ENCODE assay signal across 1 cellular context in the genomic region with DNA sequence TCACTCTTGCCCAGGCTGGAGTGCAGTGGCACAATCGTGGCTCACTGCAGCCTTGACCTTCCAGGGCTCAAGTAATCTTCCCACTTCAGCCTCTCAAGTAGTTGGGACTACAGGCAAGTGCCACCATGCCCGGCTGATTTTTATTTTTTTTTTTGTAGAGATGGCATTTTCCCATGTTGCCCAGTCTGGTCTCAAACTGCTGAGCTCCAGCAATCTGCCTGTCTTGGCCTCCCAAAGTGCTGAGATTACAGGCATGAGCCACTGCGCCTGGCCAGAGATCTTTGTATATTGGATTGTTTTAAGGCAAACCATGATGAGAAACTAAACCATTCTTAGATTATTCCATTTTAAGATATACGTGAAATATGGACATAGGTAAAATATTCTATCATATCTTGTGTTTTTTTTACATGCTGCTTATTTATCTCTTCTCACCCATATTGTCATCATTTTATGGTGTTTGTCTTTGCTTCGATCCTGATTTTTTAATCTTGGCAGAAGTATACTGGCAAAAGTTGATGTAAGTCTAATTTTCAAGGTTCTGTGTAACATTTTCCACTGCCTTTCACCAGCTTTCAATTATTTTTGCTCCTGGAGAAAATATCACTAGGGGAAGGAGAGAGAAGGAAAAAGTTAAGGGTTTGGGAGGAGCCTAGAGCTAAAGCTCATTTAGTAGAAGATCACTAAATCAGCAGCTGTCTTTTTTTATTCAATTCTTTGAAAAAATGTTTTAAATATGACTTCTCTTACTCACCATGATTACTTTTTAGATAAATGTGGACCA.
TF ChIP-seq lines count a peak whose summit lies in the region.

No MANE protein-coding gene starts in this region.

TF ChIP-seq in WTC11, 78 proteins besides CTCF, POLR2A, EP300 and RAD21 (continued from another document):
- TF ChIP-seq, protein P1, sequence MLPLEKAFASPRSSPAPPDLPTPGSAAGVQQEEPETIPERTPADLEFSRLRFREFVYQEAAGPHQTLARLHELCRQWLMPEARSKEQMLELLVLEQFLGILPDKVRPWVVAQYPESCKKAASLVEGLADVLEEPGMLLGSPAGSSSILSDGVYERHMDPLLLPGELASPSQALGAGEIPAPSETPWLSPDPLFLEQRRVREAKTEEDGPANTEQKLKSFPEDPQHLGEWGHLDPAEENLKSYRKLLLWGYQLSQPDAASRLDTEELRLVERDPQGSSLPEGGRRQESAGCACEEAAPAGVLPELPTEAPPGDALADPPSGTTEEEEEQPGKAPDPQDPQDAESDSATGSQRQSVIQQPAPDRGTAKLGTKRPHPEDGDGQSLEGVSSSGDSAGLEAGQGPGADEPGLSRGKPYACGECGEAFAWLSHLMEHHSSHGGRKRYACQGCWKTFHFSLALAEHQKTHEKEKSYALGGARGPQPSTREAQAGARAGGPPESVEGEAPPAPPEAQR (CRISPR knock-in tag; IDR thresholded peaks at IDR 0.05), result no peak
- TF ChIP-seq, protein P2, sequence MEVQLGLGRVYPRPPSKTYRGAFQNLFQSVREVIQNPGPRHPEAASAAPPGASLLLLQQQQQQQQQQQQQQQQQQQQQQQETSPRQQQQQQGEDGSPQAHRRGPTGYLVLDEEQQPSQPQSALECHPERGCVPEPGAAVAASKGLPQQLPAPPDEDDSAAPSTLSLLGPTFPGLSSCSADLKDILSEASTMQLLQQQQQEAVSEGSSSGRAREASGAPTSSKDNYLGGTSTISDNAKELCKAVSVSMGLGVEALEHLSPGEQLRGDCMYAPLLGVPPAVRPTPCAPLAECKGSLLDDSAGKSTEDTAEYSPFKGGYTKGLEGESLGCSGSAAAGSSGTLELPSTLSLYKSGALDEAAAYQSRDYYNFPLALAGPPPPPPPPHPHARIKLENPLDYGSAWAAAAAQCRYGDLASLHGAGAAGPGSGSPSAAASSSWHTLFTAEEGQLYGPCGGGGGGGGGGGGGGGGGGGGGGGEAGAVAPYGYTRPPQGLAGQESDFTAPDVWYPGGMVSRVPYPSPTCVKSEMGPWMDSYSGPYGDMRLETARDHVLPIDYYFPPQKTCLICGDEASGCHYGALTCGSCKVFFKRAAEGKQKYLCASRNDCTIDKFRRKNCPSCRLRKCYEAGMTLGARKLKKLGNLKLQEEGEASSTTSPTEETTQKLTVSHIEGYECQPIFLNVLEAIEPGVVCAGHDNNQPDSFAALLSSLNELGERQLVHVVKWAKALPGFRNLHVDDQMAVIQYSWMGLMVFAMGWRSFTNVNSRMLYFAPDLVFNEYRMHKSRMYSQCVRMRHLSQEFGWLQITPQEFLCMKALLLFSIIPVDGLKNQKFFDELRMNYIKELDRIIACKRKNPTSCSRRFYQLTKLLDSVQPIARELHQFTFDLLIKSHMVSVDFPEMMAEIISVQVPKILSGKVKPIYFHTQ (CRISPR knock-in tag; IDR thresholded peaks at IDR 0.05), result no peak
- TF ChIP-seq NR1H2 (CRISPR knock-in tag; IDR thresholded peaks at IDR 0.05) (no peak), ZNF671 (CRISPR knock-in tag; IDR thresholded peaks at IDR 0.05) (no peak), ZNF416 (CRISPR knock-in tag; IDR thresholded peaks at IDR 0.05) (no peak), NFYB (CRISPR knock-in tag; conservative IDR thresholded peaks at IDR 0.05; ENCODE audit: low read depth) (no peak), ZNF317 (CRISPR knock-in tag; IDR thresholded peaks at IDR 0.05; ENCODE audit: borderline replicate concordance, low read depth) (no peak), ETV6 (CRISPR knock-in tag; IDR thresholded peaks at IDR 0.05) (no peak), NFE2L1 (CRISPR knock-in tag; IDR thresholded peaks at IDR 0.05) (no peak)
- TF ChIP-seq, protein P3, sequence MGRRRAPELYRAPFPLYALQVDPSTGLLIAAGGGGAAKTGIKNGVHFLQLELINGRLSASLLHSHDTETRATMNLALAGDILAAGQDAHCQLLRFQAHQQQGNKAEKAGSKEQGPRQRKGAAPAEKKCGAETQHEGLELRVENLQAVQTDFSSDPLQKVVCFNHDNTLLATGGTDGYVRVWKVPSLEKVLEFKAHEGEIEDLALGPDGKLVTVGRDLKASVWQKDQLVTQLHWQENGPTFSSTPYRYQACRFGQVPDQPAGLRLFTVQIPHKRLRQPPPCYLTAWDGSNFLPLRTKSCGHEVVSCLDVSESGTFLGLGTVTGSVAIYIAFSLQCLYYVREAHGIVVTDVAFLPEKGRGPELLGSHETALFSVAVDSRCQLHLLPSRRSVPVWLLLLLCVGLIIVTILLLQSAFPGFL (CRISPR knock-in tag; IDR thresholded peaks at IDR 0.05; ENCODE audit: borderline replicate concordance), result no peak
TF ChIP-seq in WTC11: peak in this region for 0.
